In genomic region chr16:117381-118365, GRCh38 we compare ENCODE assay signal across 9 cellular contexts. TPM values are rescaled to one million over a fixed set of nuclear protein-coding genes. Genes with fewer than 3 reads are reported as not detected.
DNase-seq lines count a peak whose midpoint lies in the region; ATAC-seq and TF ChIP-seq lines count a peak whose summit lies in the region.
"Had no signal": no experiment of that assay in that cellular context is flagged by ENCODE, and none has a peak within 500 bp of the region (broad histone marks: within the 10 kb centered on the region; RNA-seq: fewer than 3 reads in every experiment).

No MANE protein-coding gene starts in this region.

- no peak overlapping the region for H3K27ac ChIP-seq in A673 (ENCODE audit: low read depth, low read length, poor library complexity, severe bottlenecking)
- no peak overlapping the region for H3K27ac ChIP-seq in colonic mucosa

- peaks cover 24% of the 10 kb centered on the region for H3K36me3 ChIP-seq in A673 (ENCODE audit: insufficient read depth, low read length, poor library complexity, severe bottlenecking)
- H3K36me3 ChIP-seq in colonic mucosa: no peaks in the 10 kb centered on the region

- peaks cover 26% of the 10 kb centered on the region for H3K36me3 Mint-ChIP-seq in activated CD4-positive, alpha-beta T cell treated with anti-CD3 and anti-CD28 coated beads for 36 hours (ENCODE audit: low read depth)
- H3K36me3 Mint-ChIP-seq in mesothelial cell of epicardium: peaks cover 9% of the 10 kb centered on the region
- H3K36me3 Mint-ChIP-seq in stimulated activated effector memory CD8-positive, alpha-beta T cell treated with anti-CD3 and anti-CD28 coated beads, Interleukin-12 subunit alpha, Interleukin-12 subunit beta, amount 100 ng/mL, for 72 hours: peaks cover 38% of the 10 kb centered on the region

- no peak overlapping the region for H3K4me3 ChIP-seq in A673 (ENCODE audit: low read depth, low read length, poor library complexity, severe bottlenecking)
- no peak overlapping the region for H3K4me3 ChIP-seq in colonic mucosa

- BruUV-seq in A673 (replicated peaks; lab: Mats Ljungman, UMichigan): no TSS peak

- H3K27ac Mint-ChIP-seq in activated CD4-positive, alpha-beta T cell treated with anti-CD3 and anti-CD28 coated beads for 36 hours: no peak overlapping the region
- H3K27ac Mint-ChIP-seq in mesothelial cell of epicardium: no peak overlapping the region
- H3K27ac Mint-ChIP-seq in stimulated activated effector memory CD8-positive, alpha-beta T cell treated with anti-CD3 and anti-CD28 coated beads, Interleukin-12 subunit alpha, Interleukin-12 subunit beta, amount 100 ng/mL, for 72 hours: no peak overlapping the region

- DNase-seq in A673 (ENCODE audit: low spot score) (peak; percentile 83), GM19238 (ENCODE audit: insufficient read length, low spot score) (peak; percentile 58), NCI-H446 (lab: John Stamatoyannopoulos, UW) (peak; percentile 31 to 52), colonic mucosa (peak; percentile 90), mesothelial cell of epicardium (ENCODE audit: low spot score in 2 of 2, unreplicated experiment in 2 of 2) (peak; percentile 51 to 73)
- peak; percentile 79 for DNase-seq in activated CD4-positive, alpha-beta T cell treated with anti-CD3 and anti-CD28 coated beads for 36 hours
- DNase-seq in stimulated activated effector memory CD8-positive, alpha-beta T cell treated with anti-CD3 and anti-CD28 coated beads, Interleukin-12 subunit alpha, Interleukin-12 subunit beta, amount 100 ng/mL, for 72 hours (ENCODE audit: low spot score in 2 of 2): peak; percentile 52 to 76

- H3K27me3 ChIP-seq in A673 (replicated peaks; ENCODE audit: insufficient read depth, low read depth, low read length, poor library complexity) (no peaks in the 10 kb centered on the region), colonic mucosa (no peaks in the 10 kb centered on the region)

- H3K4me3 Mint-ChIP-seq in activated CD4-positive, alpha-beta T cell treated with anti-CD3 and anti-CD28 coated beads for 36 hours: no peak overlapping the region
- H3K4me3 Mint-ChIP-seq in mesothelial cell of epicardium: no peak overlapping the region
- H3K4me3 Mint-ChIP-seq in stimulated activated effector memory CD8-positive, alpha-beta T cell treated with anti-CD3 and anti-CD28 coated beads, Interleukin-12 subunit alpha, Interleukin-12 subunit beta, amount 100 ng/mL, for 72 hours: no peak overlapping the region

- no peaks in the 10 kb centered on the region for H3K9me3 Mint-ChIP-seq in activated CD4-positive, alpha-beta T cell treated with anti-CD3 and anti-CD28 coated beads for 36 hours (ENCODE audit: low read depth)
- no peaks in the 10 kb centered on the region for H3K9me3 Mint-ChIP-seq in mesothelial cell of epicardium
- no peaks in the 10 kb centered on the region for H3K9me3 Mint-ChIP-seq in stimulated activated effector memory CD8-positive, alpha-beta T cell treated with anti-CD3 and anti-CD28 coated beads, Interleukin-12 subunit alpha, Interleukin-12 subunit beta, amount 100 ng/mL, for 72 hours

- ATAC-seq in activated CD4-positive, alpha-beta T cell treated with anti-CD3 and anti-CD28 coated beads for 36 hours: peak; percentile 82
- ATAC-seq in stimulated activated effector memory CD8-positive, alpha-beta T cell treated with anti-CD3 and anti-CD28 coated beads, Interleukin-12 subunit alpha, Interleukin-12 subunit beta, amount 100 ng/mL, for 72 hours: peak; percentile 73
- ATAC-seq in GM21825 (IDR thresholded peaks at IDR 0.05; ENCODE audit: unreplicated experiment): no peak

- H3K27me3 Mint-ChIP-seq in activated CD4-positive, alpha-beta T cell treated with anti-CD3 and anti-CD28 coated beads for 36 hours: no peaks in the 10 kb centered on the region
- no peaks in the 10 kb centered on the region for H3K27me3 Mint-ChIP-seq in mesothelial cell of epicardium (ENCODE audit: low read depth)

- H3K4me1 ChIP-seq in A673 (ENCODE audit: insufficient read depth, low read length, poor library complexity, severe bottlenecking) (peaks cover 10% of the 10 kb centered on the region), colonic mucosa (no peaks in the 10 kb centered on the region)

- H3K9ac ChIP-seq in colonic mucosa (ENCODE audit: low read depth in 2 of 2, low read length in 2 of 2): no peak overlapping the region

- intact Hi-C loops in A673 (cut with micrococcal nuclease; ENCODE audit: unreplicated experiment): loop anchor here (2.0 kb wide), 1 partner anchor 63 kb away; the partner anchor contains the start of gene HBQ1
- intact Hi-C loops in activated CD4-positive, alpha-beta T cell treated with anti-CD3 and anti-CD28 coated beads for 36 hours (cut with DNase I, micrococcal nuclease): loop anchor here in 1 of 2 experiments (1.0 kb wide), 2 partner anchors 64 to 245 kb away; no protein-coding TSS in a partner anchor
- intact Hi-C loops in colonic mucosa (cut with DNase I): no loop called here

- TF ChIP-seq CTCF in A673 (conservative IDR thresholded peaks at IDR 0.05; ENCODE audit: low read depth, low read length): peak; percentile 85
- peak; percentile 76 for TF ChIP-seq CTCF in colonic mucosa (IDR thresholded peaks at IDR 0.05)
- peak; percentile 88 for TF ChIP-seq CTCF in mesothelial cell of epicardium (IDR thresholded peaks at IDR 0.05; ENCODE audit: unreplicated experiment)

- POLR2A ChIA-PET in A673 (lab: Charles Lee; ENCODE audit: low non-redundant PET): no interaction called here
- POLR2A ChIA-PET in activated CD4-positive, alpha-beta T cell treated with anti-CD3 and anti-CD28 coated beads for 36 hours (lab: Charles Lee): interaction anchor here (0.7 kb wide), 1 partner anchor 49 kb away, joined by 3 read pairs; no protein-coding TSS in a partner anchor

- H3K4me1 Mint-ChIP-seq in activated CD4-positive, alpha-beta T cell treated with anti-CD3 and anti-CD28 coated beads for 36 hours: peaks cover 10% of the 10 kb centered on the region
- H3K4me1 Mint-ChIP-seq in mesothelial cell of epicardium: no peaks in the 10 kb centered on the region
- peaks cover 12% of the 10 kb centered on the region for H3K4me1 Mint-ChIP-seq in stimulated activated effector memory CD8-positive, alpha-beta T cell treated with anti-CD3 and anti-CD28 coated beads, Interleukin-12 subunit alpha, Interleukin-12 subunit beta, amount 100 ng/mL, for 72 hours

- CTCF ChIA-PET in A673 (lab: Charles Lee): interaction anchor here (0.6 to 1.8 kb wide), 4 partner anchors 11 to 244 kb away, joined by 3 to 6 read pairs (median 6); partner anchors contain the start of gene HBQ1
- CTCF ChIA-PET in activated CD4-positive, alpha-beta T cell treated with anti-CD3 and anti-CD28 coated beads for 36 hours (lab: Charles Lee): interaction anchor here (0.6 to 2.4 kb wide), 15 partner anchors 9 to 245 kb away, joined by 3 to 15 read pairs (median 4); partner anchors contain the start of genes POLR3K and SNRNP25

- H3K9me3 ChIP-seq in A673 (ENCODE audit: low read depth, low read length, poor library complexity, severe bottlenecking): no peaks in the 10 kb centered on the region
- no peaks in the 10 kb centered on the region for H3K9me3 ChIP-seq in colonic mucosa

RNA-seq across cellular contexts. Expression of gene NPRL3, which starts 20.8 kb away (rescaled TPM):
- total RNA-seq in A673 (2021): 61.6 and 62.6 TPM in 2 replicates
- 10 to 100 TPM; 49.1 to 53.9 TPM for total RNA-seq in activated CD4-positive, alpha-beta T cell treated with anti-CD3 and anti-CD28 coated beads for 36 hours
- total RNA-seq in colonic mucosa: 10 to 100 TPM; 13.4 to 26.4 TPM
- 43.5 to 45.8 TPM (median 44.5 TPM) in 3 replicates for total RNA-seq in mesothelial cell of epicardium

RNA-seq across cellular contexts. Expression of gene HBZ, which starts 34.8 kb away (rescaled TPM):
- not detected in 2 replicates for total RNA-seq in A673 (2021)
- not detected for total RNA-seq in activated CD4-positive, alpha-beta T cell treated with anti-CD3 and anti-CD28 coated beads for 36 hours
- total RNA-seq in colonic mucosa: 1 to 10 TPM in 1 of 2 donors, not detected in 1; 1.4 TPM
- total RNA-seq in mesothelial cell of epicardium: not detected in 3 replicates
- total RNA-seq: mononuclear cell had no signal

RNA-seq across cellular contexts. Expression of gene MPG, which starts 39.6 kb away (rescaled TPM):
- total RNA-seq in A673 (2021): 30.6 and 34.2 TPM in 2 replicates
- total RNA-seq in activated CD4-positive, alpha-beta T cell treated with anti-CD3 and anti-CD28 coated beads for 36 hours: 10 to 100 TPM; 47.0 to 57.0 TPM
- 10 to 100 TPM; 39.3 to 42.1 TPM for total RNA-seq in colonic mucosa
- total RNA-seq in mesothelial cell of epicardium: 43.4 to 44.7 TPM (median 44.2 TPM) in 3 replicates

RNA-seq across cellular contexts. Expression of gene RHBDF1, which starts 45.2 kb away (rescaled TPM):
- total RNA-seq in A673 (2021) (5.8 TPM in 2 replicates), colonic mucosa (10 to 100 TPM; 28.6 to 35.3 TPM), mesothelial cell of epicardium (73.5 to 81.2 TPM (median 73.5 TPM) in 3 replicates)
- total RNA-seq in activated CD4-positive, alpha-beta T cell treated with anti-CD3 and anti-CD28 coated beads for 36 hours: under 1 TPM in 1 of 2 experiments, not detected in 1; 0.40 TPM

RNA-seq across cellular contexts. Expression of gene HBM, which starts 48.1 kb away (rescaled TPM):
- total RNA-seq in A673 (2021): not detected in 2 replicates
- not detected for total RNA-seq in activated CD4-positive, alpha-beta T cell treated with anti-CD3 and anti-CD28 coated beads for 36 hours
- not detected for total RNA-seq in colonic mucosa
- total RNA-seq in mesothelial cell of epicardium: not detected in 3 replicates
- total RNA-seq: mononuclear cell had no signal
